Comparison of ENCODE assay signal across 7 cellular contexts in genomic region chr12:6963016-6963731, GRCh38. TPM values are rescaled to one million over a fixed set of nuclear protein-coding genes. Genes with fewer than 3 reads are reported as not detected.
A peak's percentile ranks its signal among the peaks of the same experiment; 100 is the strongest.
DNase-seq lines count a peak whose midpoint lies in the region; ATAC-seq, FAIRE-seq and TF ChIP-seq lines count a peak whose summit lies in the region.

No MANE protein-coding gene starts in this region.

- H3K4me2 ChIP-seq in IMR-90 (ENCODE audit: low read depth, low read length) = no peak overlapping the region

- CTCF ChIA-PET in IMR-90 (lab: Yijun Ruan, JAX) = interaction anchor here (1.7 kb wide), 1 partner anchor 150 kb away, joined by 3 read pairs; no protein-coding TSS in a partner anchor

- H3K9me3 ChIP-seq in IMR-90 (ENCODE audit: control insufficient read depth, insufficient read depth, low read length) = no peaks in the 10 kb centered on the region
- H3K9me3 ChIP-seq in right cardiac atrium (ENCODE audit: control insufficient read depth, low read length) = no peaks in the 10 kb centered on the region

- H3K4me3 Mint-ChIP-seq in stimulated activated effector memory CD8-positive, alpha-beta T cell treated with anti-CD3 and anti-CD28 coated beads, Interleukin-12 subunit alpha, Interleukin-12 subunit beta, amount 100 ng/mL, for 72 hours = peak overlapping the region; percentile 80

- intact Hi-C loops in IMR-90 (cut with micrococcal nuclease) = no loop called here
- intact Hi-C loops in right cardiac atrium (cut with DNase I) = no loop called here

- H3K4me3 ChIP-seq in IMR-90 (ENCODE audit: insufficient read depth, low read depth, low read length) (no peak overlapping the region), right cardiac atrium (ENCODE audit: low read length) (no peak overlapping the region)

- H3K27ac ChIP-seq in IMR-90 (ENCODE audit: insufficient read depth, low read length) (no peak overlapping the region), right cardiac atrium (ENCODE audit: low read length) (no peak overlapping the region)

- peak overlapping the region; percentile 68 for H2AFZ ChIP-seq in IMR-90 (replicated peaks; ENCODE audit: low read length, poor library complexity)

- H4K20me1 ChIP-seq in IMR-90 (ENCODE audit: insufficient read depth, low read length) = no peaks in the 10 kb centered on the region

- BruUV-seq in IMR-90 (replicated peaks; lab: Mats Ljungman, UMichigan) = no TSS peak

- H2AK5ac ChIP-seq in IMR-90 (ENCODE audit: low read depth, low read length) = no peak overlapping the region

- peak overlapping the region; percentile 95 for H3K27ac Mint-ChIP-seq in stimulated activated effector memory CD8-positive, alpha-beta T cell treated with anti-CD3 and anti-CD28 coated beads, Interleukin-12 subunit alpha, Interleukin-12 subunit beta, amount 100 ng/mL, for 72 hours

- TF ChIP-seq POLR2A in IMR-90 (IDR thresholded peaks at IDR 0.05; ENCODE audit: low read depth, low read length) = no peak
- no peak; the same call in 1 of the 2 replicates for TF ChIP-seq POLR2A in GM12891 (IDR thresholded peaks at IDR 0.05; ENCODE audit: low read depth, low read length)

- H2BK15ac ChIP-seq in IMR-90 (ENCODE audit: low read depth, low read length) = no peak overlapping the region

- H3K4me1 ChIP-seq in IMR-90 (ENCODE audit: control insufficient read depth, insufficient read depth, low read length) = peaks cover 5% of the 10 kb centered on the region; the same call in 1 of the 2 replicates
- H3K4me1 ChIP-seq in right cardiac atrium (ENCODE audit: control insufficient read depth, insufficient read depth, low read length) = peaks cover 5% of the 10 kb centered on the region

- no peak overlapping the region for H2BK120ac ChIP-seq in IMR-90 (ENCODE audit: low read depth, low read length)

- peaks cover 31% of the 10 kb centered on the region for H3K36me3 ChIP-seq in IMR-90 (ENCODE audit: control insufficient read depth, insufficient read depth, low read length)

- H4K5ac ChIP-seq in IMR-90 (ENCODE audit: low read depth, low read length) = no peak overlapping the region

- no peak overlapping the region for H2BK5ac ChIP-seq in IMR-90 (ENCODE audit: low read depth, low read length, poor library complexity, severe bottlenecking)

- H3K4me1 Mint-ChIP-seq in stimulated activated effector memory CD8-positive, alpha-beta T cell treated with anti-CD3 and anti-CD28 coated beads, Interleukin-12 subunit alpha, Interleukin-12 subunit beta, amount 100 ng/mL, for 72 hours = peaks cover 62% of the 10 kb centered on the region

- H3K9me1 ChIP-seq in IMR-90 (ENCODE audit: insufficient read depth, low read length) = no peaks in the 10 kb centered on the region

- TF ChIP-seq CTCF in IMR-90 (conservative IDR thresholded peaks at IDR 0.05; ENCODE audit: low read depth, low read length) = no peak

- ATAC-seq in IMR-90 (ENCODE audit: low read depth) (no peak), right cardiac atrium (peak in 1 of 2 donors; percentile 8)
- no peak for ATAC-seq in stimulated activated effector memory CD8-positive, alpha-beta T cell treated with anti-CD3 and anti-CD28 coated beads, Interleukin-12 subunit alpha, Interleukin-12 subunit beta, amount 100 ng/mL, for 72 hours

- no peak overlapping the region for H3K56ac ChIP-seq in IMR-90 (ENCODE audit: extremely low read depth, insufficient read depth, low read length)

- in situ Hi-C loops in IMR-90 (cut with MboI; ENCODE audit: low sequenced_read_pairs) = loop anchor here (5.0 kb wide), 1 partner anchor 96 kb away; the partner anchor contains the start of gene TPI1

- no peak overlapping the region for H3K9ac ChIP-seq in IMR-90 (ENCODE audit: low read depth, low read length)

- no peak for FAIRE-seq in GM12891 (lab: Jason Lieb, UNC)

- WGBS in IMR-90 (ENCODE audit: extremely low coverage in 2 of 2, insufficient read length in 1 of 2), 2 experiments = 93% methylated on average over 4 of the region's 32 CpGs; no CpG with 5 or more reads in 1 of the 2 experiments
- 81% methylated on average over 32 of the region's 32 CpGs for WGBS in right cardiac atrium

- dilution Hi-C loops in IMR-90 (cut with HindIII; ENCODE audit: low sequenced_read_pairs, unreplicated experiment) = no loop called here

- no peak overlapping the region for H3K18ac ChIP-seq in IMR-90 (ENCODE audit: low read depth, low read length)

- no peak overlapping the region for H2BK20ac ChIP-seq in IMR-90 (ENCODE audit: low read depth, low read length)

- TF ChIP-seq RAD21 in IMR-90 (IDR thresholded peaks at IDR 0.05; ENCODE audit: low read length) = no peak

- DNase-seq in IMR-90 (no peak), NCI-H526 treated with DMSO at 0.1 percent for 48 hours (lab: John Stamatoyannopoulos, UW) (peak; percentile 88), right cardiac atrium (peak in 2 of 3 donors; percentile 66 to 75), GM12891 (ENCODE audit: insufficient read length, low spot score) (no peak), NAMALWA (ENCODE audit: low spot score) (no peak), nucleus accumbens (lab: John Stamatoyannopoulos, UW) (no peak)
- DNase-seq in stimulated activated effector memory CD8-positive, alpha-beta T cell treated with anti-CD3 and anti-CD28 coated beads, Interleukin-12 subunit alpha, Interleukin-12 subunit beta, amount 100 ng/mL, for 72 hours (ENCODE audit: low spot score in 2 of 2) = no peak

- H3K23ac ChIP-seq in IMR-90 (ENCODE audit: low read depth, low read length) = no peak overlapping the region

- H2AK9ac ChIP-seq in IMR-90 (replicated peaks; ENCODE audit: low read depth, low read length, poor library complexity) = peak overlapping the region; percentile 83

- H4K8ac ChIP-seq in IMR-90 (ENCODE audit: low read depth in 2 of 2, low read length in 2 of 2) = no peak overlapping the region

- H3K79me1 ChIP-seq in IMR-90 (ENCODE audit: low read depth in 1 of 2, low read length in 2 of 2) = peaks cover 5 to 15% of the 10 kb centered on the region in 2 experiments

- H3K4ac ChIP-seq in IMR-90 (ENCODE audit: low read depth, low read length) = no peak overlapping the region

- POLR2A ChIA-PET in IMR-90 (lab: Charles Lee; ENCODE audit: unreplicated experiment) = no interaction called here

- no peaks in the 10 kb centered on the region for H3K27me3 ChIP-seq in IMR-90 (ENCODE audit: control insufficient read depth, insufficient read depth, low read length)
- no peaks in the 10 kb centered on the region for H3K27me3 ChIP-seq in right cardiac atrium (ENCODE audit: control insufficient read depth, insufficient read depth)

- no peak overlapping the region for H4K91ac ChIP-seq in IMR-90 (ENCODE audit: insufficient read depth, low read depth, low read length)

- H3K14ac ChIP-seq in IMR-90 (replicated peaks; ENCODE audit: low read depth, low read length) = no peak overlapping the region

- no peaks in the 10 kb centered on the region for H3K9me3 Mint-ChIP-seq in stimulated activated effector memory CD8-positive, alpha-beta T cell treated with anti-CD3 and anti-CD28 coated beads, Interleukin-12 subunit alpha, Interleukin-12 subunit beta, amount 100 ng/mL, for 72 hours

- peaks cover 90% of the 10 kb centered on the region for H3K36me3 Mint-ChIP-seq in stimulated activated effector memory CD8-positive, alpha-beta T cell treated with anti-CD3 and anti-CD28 coated beads, Interleukin-12 subunit alpha, Interleukin-12 subunit beta, amount 100 ng/mL, for 72 hours

TF ChIP-seq in GM12891, 5 proteins besides CTCF, POLR2A, EP300 and RAD21:
- no peak for TF ChIP-seq SPI1 (IDR thresholded peaks at IDR 0.05; ENCODE audit: low read depth, low read length)
- no peak for TF ChIP-seq PAX5 (IDR thresholded peaks at IDR 0.05; ENCODE audit: insufficient read depth, low read length, severe bottlenecking)
- no peak for TF ChIP-seq POLR2AphosphoS5 (IDR thresholded peaks at IDR 0.05; ENCODE audit: low read depth, low read length)
- TF ChIP-seq POU2F2 (IDR thresholded peaks at IDR 0.05; ENCODE audit: low read depth, low read length) = no peak
- TF ChIP-seq TAF1 (IDR thresholded peaks at IDR 0.05; ENCODE audit: low read depth, low read length) = no peak

RNA-seq across cellular contexts. Expression of gene PHB2, which starts 7.3 kb away (rescaled TPM):
- total RNA-seq in IMR-90 (2012; rRNA removed) (219 and 240 TPM in 2 replicates), right cardiac atrium (100 to 1,000 TPM; 137 to 159 (median 142) TPM)
- polyA plus RNA-seq in IMR-90 (2012; rRNA removed) (286 and 298 TPM in 2 replicates), right cardiac atrium (127 TPM)
- 237 and 296 TPM in 2 replicates for polyA plus RNA-seq in IMR-90 (2012; cell fraction: cytosol; rRNA removed)
- 247 and 256 TPM in 2 replicates for polyA plus RNA-seq in IMR-90 (2012; cell fraction: nucleus; rRNA removed; ENCODE audit: low replicate concordance)
- 357 TPM for polyA plus RNA-seq in GM12891 (2012; ENCODE audit: low read depth, missing spikeins)

RNA-seq across cellular contexts. Expression of gene EMG1, which starts 7.5 kb away (rescaled TPM):
- total RNA-seq in IMR-90 (2012; rRNA removed) (43.6 and 66.1 TPM in 2 replicates), right cardiac atrium (10 to 100 TPM; 33.7 to 40.2 (median 38.1) TPM)
- polyA plus RNA-seq in IMR-90 (2012; rRNA removed) (37.5 and 43.1 TPM in 2 replicates), right cardiac atrium (26.0 TPM)
- polyA plus RNA-seq in IMR-90 (2012; cell fraction: cytosol; rRNA removed) = 25.0 and 67.8 TPM in 2 replicates
- polyA plus RNA-seq in IMR-90 (2012; cell fraction: nucleus; rRNA removed; ENCODE audit: low replicate concordance) = 11.1 and 24.5 TPM in 2 replicates
- polyA plus RNA-seq in GM12891 (2012; ENCODE audit: low read depth, missing spikeins) = 70.2 TPM

RNA-seq across cellular contexts. Expression of gene PTPN6, which starts 12.0 kb away (rescaled TPM):
- total RNA-seq in IMR-90 (2012; rRNA removed) (under 0.01 TPM in 1 of 2 replicates, not detected in the other), right cardiac atrium (10 to 100 TPM in 2 of 4 donors, 1 to 10 TPM in 2; 7.7 to 12.1 (median 9.3) TPM)
- polyA plus RNA-seq in IMR-90 (2012; rRNA removed) (0.14 TPM in 1 of 2 replicates, not detected in the other), right cardiac atrium (5.9 TPM)
- polyA plus RNA-seq in IMR-90 (2012; cell fraction: cytosol; rRNA removed) = 0.08 TPM in 1 of 2 replicates, not detected in the other
- 0.66 and 0.67 TPM in 2 replicates for polyA plus RNA-seq in IMR-90 (2012; cell fraction: nucleus; rRNA removed; ENCODE audit: low replicate concordance)
- polyA plus RNA-seq in GM12891 (2012; ENCODE audit: low read depth, missing spikeins) = 446 TPM

RNA-seq across cellular contexts. Expression of gene C12orf57, which starts 19.4 kb away (rescaled TPM):
- total RNA-seq in IMR-90 (2012; rRNA removed) = 197 and 238 TPM in 2 replicates
- 530 and 703 TPM in 2 replicates for polyA plus RNA-seq in IMR-90 (2012; rRNA removed)
- 1,066 and 1,272 TPM in 2 replicates for polyA plus RNA-seq in IMR-90 (2012; cell fraction: cytosol; rRNA removed)
- polyA plus RNA-seq in IMR-90 (2012; cell fraction: nucleus; rRNA removed; ENCODE audit: low replicate concordance) = 218 and 334 TPM in 2 replicates
- 100 to 1,000 TPM; 262 to 339 (median 272) TPM for total RNA-seq in right cardiac atrium
- polyA plus RNA-seq in right cardiac atrium = 441 TPM
- 367 TPM for polyA plus RNA-seq in GM12891 (2012; ENCODE audit: low read depth, missing spikeins)

RNA-seq across cellular contexts. Expression of gene RNU7-1, which starts 19.6 kb away (rescaled TPM):
- total RNA-seq in IMR-90 (2012; rRNA removed) = not detected in 2 replicates
- polyA plus RNA-seq in IMR-90 (2012; rRNA removed) = not detected in 2 replicates
- polyA plus RNA-seq in IMR-90 (2012; cell fraction: cytosol; rRNA removed) = not detected in 2 replicates
- not detected in 2 replicates for polyA plus RNA-seq in IMR-90 (2012; cell fraction: nucleus; rRNA removed; ENCODE audit: low replicate concordance)
- not detected for total RNA-seq in right cardiac atrium
- not detected for polyA plus RNA-seq in right cardiac atrium
- polyA plus RNA-seq in GM12891 (2012; ENCODE audit: low read depth, missing spikeins) = not detected

Comparison
In these comparisons a context has a peak if more than half of its experiments do, and no peak if none do; other contexts are left out.
1. DNase-seq: peak in NCI-H526 treated with DMSO at 0.1 percent for 48 hours (single experiment) and right cardiac atrium (2 of 3); none in IMR-90 (single experiment), stimulated activated effector memory CD8-positive, alpha-beta T cell treated with anti-CD3 and anti-CD28 coated beads, Interleukin-12 subunit alpha, Interleukin-12 subunit beta, amount 100 ng/mL, for 72 hours (0 of 2), GM12891 (single experiment), NAMALWA (single experiment) and nucleus accumbens (0 of 56).